In the genomic region with DNA sequence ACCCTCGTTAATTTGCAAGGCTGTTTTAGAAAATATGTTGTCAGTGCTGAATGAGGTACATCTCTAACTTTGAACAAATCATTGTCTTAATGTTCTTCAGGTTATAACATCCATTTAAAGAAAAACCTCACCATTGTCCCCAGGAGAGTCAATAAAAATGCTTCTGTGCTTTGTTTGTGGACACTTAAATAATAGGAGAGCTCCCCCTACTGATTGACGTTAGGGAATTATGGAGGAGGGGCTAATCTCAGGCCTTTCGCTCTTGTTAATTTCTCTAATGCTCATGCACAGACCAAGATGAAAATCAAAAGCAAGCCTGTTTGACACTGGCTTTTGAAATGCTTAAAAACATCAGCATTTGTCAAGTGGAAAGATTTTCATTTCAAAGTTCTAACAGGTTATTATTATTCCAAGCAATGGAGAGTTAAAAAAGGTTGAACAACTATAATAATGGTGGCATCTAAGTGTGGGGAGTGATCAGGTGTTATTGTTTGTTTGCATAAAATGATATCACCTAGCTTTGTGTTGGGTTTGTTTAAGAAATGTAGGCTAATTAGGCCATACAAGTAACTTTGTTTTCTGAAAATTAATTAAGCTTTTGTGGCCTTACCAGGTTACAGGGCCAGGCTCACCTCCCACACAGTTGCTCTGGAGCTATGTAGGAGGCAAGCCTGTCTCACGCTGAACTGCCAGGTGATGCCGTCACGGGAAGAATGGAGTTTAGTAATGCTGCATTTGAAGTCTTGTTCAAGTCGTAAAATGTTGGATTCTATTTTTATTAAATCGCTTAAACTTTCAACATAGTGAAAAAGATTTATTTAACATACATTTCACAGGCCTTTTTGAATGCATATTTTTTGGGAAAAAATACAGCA, we compare ENCODE assay signal across 8 cellular contexts. TPM values are rescaled to one million over a fixed set of nuclear protein-coding genes. Genes with fewer than 3 reads are reported as not detected.
DNase-seq lines count a peak whose midpoint lies in the region; ATAC-seq, FAIRE-seq and TF ChIP-seq lines count a peak whose summit lies in the region.

No MANE protein-coding gene starts in this region.

- H3K4me1 Mint-ChIP-seq in activated naive CD8-positive, alpha-beta T cell treated with anti-CD3 and anti-CD28 coated beads for 36 hours, result no peaks in the 10 kb centered on the region

- H3K27me3 Mint-ChIP-seq in activated naive CD8-positive, alpha-beta T cell treated with anti-CD3 and anti-CD28 coated beads for 36 hours, result peaks cover 11% of the 10 kb centered on the region

- no peaks in the 10 kb centered on the region for H3K27me3 ChIP-seq in endothelial cell of umbilical vein (ENCODE audit: control insufficient read depth in 2 of 2, insufficient read depth in 2 of 2, low read length in 2 of 2)

- peaks cover 5% of the 10 kb centered on the region for H3K9me3 Mint-ChIP-seq in activated naive CD8-positive, alpha-beta T cell treated with anti-CD3 and anti-CD28 coated beads for 36 hours

- dilution Hi-C loops in endothelial cell of umbilical vein (cut with MboI; ENCODE audit: extremely low pct_ligation_motif_present, low sequenced_read_pairs), result no loop called here

- H4K20me1 ChIP-seq in endothelial cell of umbilical vein (replicated peaks; ENCODE audit: control insufficient read depth, extremely low read depth, insufficient read depth, low read length), result no peaks in the 10 kb centered on the region

- H3K79me2 ChIP-seq in endothelial cell of umbilical vein (ENCODE audit: control insufficient read depth, insufficient read depth, low read length), result no peaks in the 10 kb centered on the region

- TF ChIP-seq CTCF in LNCAP (IDR thresholded peaks at IDR 0.05) (peak; percentile 73), endothelial cell of umbilical vein (IDR thresholded peaks at IDR 0.05; ENCODE audit: extremely low read depth in 1 of 2, insufficient read depth in 1 of 2, low read depth in 1 of 2, low read length in 2 of 2) (peak; percentile 48 to 55)

- H3K27ac Mint-ChIP-seq in activated naive CD8-positive, alpha-beta T cell treated with anti-CD3 and anti-CD28 coated beads for 36 hours, result no peak overlapping the region

- H3K4me2 ChIP-seq in endothelial cell of umbilical vein (ENCODE audit: insufficient read depth, low read length), result no peak overlapping the region

- H3K4me3 ChIP-seq in endothelial cell of umbilical vein (replicated peaks in 1 of 3; ENCODE audit: insufficient read depth in 1 of 3, low read depth in 1 of 3, low read length in 3 of 3), result no peak overlapping the region

- H3K4me3 Mint-ChIP-seq in activated naive CD8-positive, alpha-beta T cell treated with anti-CD3 and anti-CD28 coated beads for 36 hours, result no peak overlapping the region

- POLR2A ChIA-PET in endothelial cell of umbilical vein (lab: Charles Lee), result no interaction called here

- intact Hi-C loops in endothelial cell of umbilical vein (cut with micrococcal nuclease), result loop anchor here (1.0 to 10.0 kb wide), 9 partner anchors 270 to 866 kb away; partner anchors contain the start of gene PTGR3

- CTCF ChIA-PET in endothelial cell of umbilical vein (lab: Charles Lee), result interaction anchor here (0.8 to 3.5 kb wide), 26 partner anchors 9 to 852 kb away, joined by 3 to 41 read pairs (median 4); partner anchors contain the start of gene PTGR3

- DNase-seq in DMS53 treated with DMSO at 0.1 percent for 48 hours (lab: John Stamatoyannopoulos, UW; ENCODE audit: unreplicated experiment), result peak; percentile 50
- DNase-seq in RPMI7951 (ENCODE audit: low read depth), result peak; percentile 58
- DNase-seq in endothelial cell of umbilical vein (ENCODE audit: low read depth, low spot score), result peak; percentile 66
- peak; percentile 52 for DNase-seq in midbrain (lab: John Stamatoyannopoulos, UW)
- no peak for DNase-seq in activated naive CD8-positive, alpha-beta T cell treated with anti-CD3 and anti-CD28 coated beads for 36 hours

- H3K36me3 Mint-ChIP-seq in activated naive CD8-positive, alpha-beta T cell treated with anti-CD3 and anti-CD28 coated beads for 36 hours, result no peaks in the 10 kb centered on the region

- peak; percentile 74 for ATAC-seq in GM21515 (IDR thresholded peaks at IDR 0.05; ENCODE audit: unreplicated experiment)
- no peak for ATAC-seq in activated CD4-positive, CD25-positive, alpha-beta regulatory T cell treated with anti-CD3 and anti-CD28 coated beads, Interleukin-2, amount 50 U/mL, for 24 hours

- peak; percentile 49 for FAIRE-seq in endothelial cell of umbilical vein (lab: Jason Lieb, UNC)

- no peak overlapping the region for H3K27ac ChIP-seq in endothelial cell of umbilical vein (ENCODE audit: insufficient read depth, low read depth, low read length)

- no peaks in the 10 kb centered on the region for H3K9me1 ChIP-seq in endothelial cell of umbilical vein (replicated peaks; ENCODE audit: control insufficient read depth, extremely low read depth, insufficient read depth, low read length)

- H3K9ac ChIP-seq in endothelial cell of umbilical vein (replicated peaks; ENCODE audit: extremely low read depth, insufficient read depth, low read length), result no peak overlapping the region

- no peak for TF ChIP-seq POLR2A in endothelial cell of umbilical vein (IDR thresholded peaks at IDR 0.05; ENCODE audit: low read depth, low read length)

- peaks cover 4% of the 10 kb centered on the region for H3K4me1 ChIP-seq in endothelial cell of umbilical vein (ENCODE audit: control insufficient read depth, extremely low read depth, insufficient read depth, low read length)

- peak overlapping the region; percentile 20 for H2AFZ ChIP-seq in endothelial cell of umbilical vein (ENCODE audit: low read depth, low read length)

- H3K36me3 ChIP-seq in endothelial cell of umbilical vein (ENCODE audit: control insufficient read depth in 2 of 2, extremely low read depth in 1 of 2, insufficient read depth in 2 of 2, low read length in 2 of 2), result no peaks in the 10 kb centered on the region

- no TSS peak for BruUV-seq in endothelial cell of umbilical vein (replicated peaks; lab: Mats Ljungman, UMichigan)

- H3K9me3 ChIP-seq in endothelial cell of umbilical vein (replicated peaks; ENCODE audit: control insufficient read depth, insufficient read depth, low read length), result no peaks in the 10 kb centered on the region

TF ChIP-seq in endothelial cell of umbilical vein, 7 proteins besides CTCF, POLR2A, EP300 and RAD21:
- no peak for TF ChIP-seq MYC (IDR thresholded peaks at IDR 0.05; ENCODE audit: low read depth, low read length)
- no peak for TF ChIP-seq FOS (IDR thresholded peaks at IDR 0.05; ENCODE audit: borderline replicate concordance, insufficient read depth, low read length)
- no peak for TF ChIP-seq GATA2 (IDR thresholded peaks at IDR 0.05; ENCODE audit: insufficient read depth, insufficient read length, low read depth, low read length)
- TF ChIP-seq POLR2AphosphoS5 (IDR thresholded peaks at IDR 0.05; ENCODE audit: insufficient read depth, low read depth, low read length), result no peak
- no peak for TF ChIP-seq EZH2 (IDR thresholded peaks at IDR 0.05; ENCODE audit: borderline replicate concordance, low read depth, low read length, severe bottlenecking)

RNA-seq across cellular contexts. Expression of gene SMIM21, which starts 51.7 kb away (rescaled TPM):
- not detected in 2 replicates for total RNA-seq in RPMI7951 (2014; rRNA removed; shearing (Covaris generic))
- total RNA-seq in endothelial cell of umbilical vein, result not detected in 2 replicates
- not detected in 2 replicates for polyA plus RNA-seq in endothelial cell of umbilical vein
- polyA plus RNA-seq in endothelial cell of umbilical vein (2011; cell fraction: cytosol; rRNA removed), result not detected in 2 replicates
- polyA plus RNA-seq in endothelial cell of umbilical vein (2011; cell fraction: nucleus; rRNA removed), result not detected in 2 replicates
- polyA plus RNA-seq in endothelial cell of umbilical vein (2012), result not detected in 2 replicates
- not detected in 2 replicates for polyA minus RNA-seq in endothelial cell of umbilical vein
- not detected for polyA minus RNA-seq in endothelial cell of umbilical vein (2011; cell fraction: cytosol; rRNA and poly(A)+ RNA removed)
- not detected in 2 replicates for polyA minus RNA-seq in endothelial cell of umbilical vein (2011; cell fraction: nucleus; rRNA and poly(A)+ RNA removed)
- not detected for total RNA-seq in activated naive CD8-positive, alpha-beta T cell treated with anti-CD3 and anti-CD28 coated beads for 36 hours
